ENCODE assay signal across 9 cellular contexts in the genomic region with DNA sequence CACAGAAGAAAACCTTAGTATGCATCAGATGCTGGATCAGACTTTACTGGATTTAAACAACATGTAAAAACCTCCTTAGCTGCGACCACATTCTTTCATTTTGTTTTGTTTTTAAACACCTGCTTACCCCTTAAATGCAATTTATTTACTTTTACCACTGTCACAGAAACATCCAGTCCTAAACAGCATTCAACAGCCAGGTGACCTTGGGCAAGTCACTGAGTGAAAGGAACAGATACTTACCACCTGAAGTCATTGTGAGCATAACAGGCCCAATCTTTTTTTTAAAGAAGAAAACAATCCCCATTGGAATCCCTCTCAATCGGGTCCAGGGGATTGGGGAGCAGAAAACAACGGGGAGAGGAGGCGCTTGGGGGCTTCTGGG. TPM values are rescaled to one million over a fixed set of nuclear protein-coding genes. Genes with fewer than 3 reads are reported as not detected.
DNase-seq lines count a peak whose midpoint lies in the region; ATAC-seq and TF ChIP-seq lines count a peak whose summit lies in the region.
"Had no signal": no experiment of that assay in that cellular context is flagged by ENCODE, and none has a peak within 500 bp of the region (broad histone marks: within the 10 kb centered on the region; RNA-seq: fewer than 3 reads in every experiment).

No MANE protein-coding gene starts in this region.

- H3K4me3 Mint-ChIP-seq in CD8-positive, alpha-beta T cell = peak overlapping the region; percentile 95

- CTCF ChIA-PET in CD8-positive, alpha-beta T cell (lab: Charles Lee) = interaction anchor here (0.9 to 20.0 kb wide), 6 partner anchors 13 to 51 kb away, joined by 3 to 434 read pairs (median 4); no protein-coding TSS in a partner anchor
- CTCF ChIA-PET in RWPE1 (lab: Yijun Ruan, JAX) = interaction anchor here (0.6 kb wide), 1 partner anchor 158 kb away, joined by 3 read pairs; no protein-coding TSS in a partner anchor

- no peaks in the 10 kb centered on the region for H3K9me3 Mint-ChIP-seq in CD8-positive, alpha-beta T cell

- peak overlapping the region; percentile 82 for H3K4me3 ChIP-seq in CD8-positive, alpha-beta T cell (ENCODE audit: low read depth, low read length)
- H3K4me3 ChIP-seq in H7 (ENCODE audit: insufficient read depth, low read depth, low read length) (peak overlapping the region; percentile 82), fibroblast of pulmonary artery (replicated peaks; ENCODE audit: low read depth, low read length) (peak overlapping the region; percentile 82), skeletal muscle tissue (ENCODE audit: low read length in 3 of 3) (peak overlapping the region; percentile 84 to 85 (median 84))

- peaks cover 27% of the 10 kb centered on the region for H3K4me1 ChIP-seq in CD8-positive, alpha-beta T cell (ENCODE audit: insufficient read depth, low read length)
- H3K4me1 ChIP-seq in skeletal muscle tissue (ENCODE audit: control insufficient read depth in 3 of 3, insufficient read depth in 3 of 3, low read length in 3 of 3) = peaks cover 0 to 14% (median 9%) of the 10 kb centered on the region in 3 donors

- H3K27me3 Mint-ChIP-seq in CD8-positive, alpha-beta T cell (ENCODE audit: low read depth) = no peaks in the 10 kb centered on the region

- DNase-seq in CD8-positive, alpha-beta T cell = no peak
- no peak for DNase-seq in H7
- no peak for DNase-seq in RWPE1 (ENCODE audit: low spot score)
- no peak for DNase-seq in fibroblast of pulmonary artery (ENCODE audit: low read depth)
- no peak for DNase-seq in NCI-H2107 (lab: John Stamatoyannopoulos, UW)
- no peak for DNase-seq in GM13976 (ENCODE audit: low spot score)

- ATAC-seq in CD8-positive, alpha-beta T cell = no peak
- ATAC-seq in HG02571 (IDR thresholded peaks at IDR 0.05; ENCODE audit: unreplicated experiment) = no peak

- intact Hi-C loops in CD8-positive, alpha-beta T cell (cut with DNase I, micrococcal nuclease) = loop anchor here (2.0 to 10.0 kb wide), 5 partner anchors 25 to 961 kb away; a partner anchor contains a TSS

- no peak for TF ChIP-seq CTCF in CD8-positive, alpha-beta T cell (IDR thresholded peaks at IDR 0.05)
- no peak for TF ChIP-seq CTCF in RWPE1 (conservative IDR thresholded peaks at IDR 0.05; ENCODE audit: low read depth)
- no peak for TF ChIP-seq CTCF in fibroblast of pulmonary artery (IDR thresholded peaks at IDR 0.05; ENCODE audit: low read length, missing control alignments)
- no peak for TF ChIP-seq CTCF in GM13976 (IDR thresholded peaks at IDR 0.05; ENCODE audit: borderline replicate concordance, control extremely low read depth, extremely low read depth, insufficient read depth, missing control alignments)

- peaks cover 4% of the 10 kb centered on the region for H3K36me3 ChIP-seq in CD8-positive, alpha-beta T cell (ENCODE audit: insufficient read depth, low read length)
- H3K36me3 ChIP-seq in H7 (replicated peaks; ENCODE audit: control insufficient read depth, insufficient read depth, low read length) (peaks cover 4% of the 10 kb centered on the region; the same call in 1 of the 2 replicates), skeletal muscle tissue (ENCODE audit: control insufficient read depth in 3 of 3, insufficient read depth in 3 of 3, low read length in 3 of 3) (peaks cover 0 to 6% (median 4%) of the 10 kb centered on the region in 3 donors)

- peak overlapping the region; percentile 93 for H3K27ac Mint-ChIP-seq in CD8-positive, alpha-beta T cell

- POLR2A ChIA-PET in CD8-positive, alpha-beta T cell (lab: Charles Lee) = interaction anchor here (0.6 to 6.9 kb wide), 8 partner anchors 8 to 37 kb away, joined by 3 to 49 read pairs (median 6); no protein-coding TSS in a partner anchor
- POLR2A ChIA-PET in RWPE1 (lab: Yijun Ruan, JAX; ENCODE audit: low non-redundant PET) = no interaction called here

- peak overlapping the region; percentile 54 for H3K27ac ChIP-seq in CD8-positive, alpha-beta T cell (ENCODE audit: low read depth, low read length)
- H3K27ac ChIP-seq in RWPE1 (peak overlapping the region; percentile 79), skeletal muscle tissue (ENCODE audit: low read depth, low read length) (no peak overlapping the region)

- H3K4me1 Mint-ChIP-seq in CD8-positive, alpha-beta T cell (ENCODE audit: low read depth) = peaks cover 45% of the 10 kb centered on the region

- in situ Hi-C loops in GM13976 (cut with MboI; ENCODE audit: low sequenced_read_pairs, unreplicated experiment) = no loop called here

- peaks cover 29% of the 10 kb centered on the region for H3K36me3 Mint-ChIP-seq in CD8-positive, alpha-beta T cell

- peak overlapping the region; percentile 73 to 85 (median 83) for H3K9ac ChIP-seq in skeletal muscle tissue (ENCODE audit: low read depth in 1 of 3, low read length in 3 of 3)

- no peaks in the 10 kb centered on the region for H3K9me3 ChIP-seq in CD8-positive, alpha-beta T cell (ENCODE audit: low read length)
- no peaks in the 10 kb centered on the region for H3K9me3 ChIP-seq in skeletal muscle tissue (ENCODE audit: control insufficient read depth in 3 of 3, low read length in 3 of 3)

- no peaks in the 10 kb centered on the region for H3K27me3 ChIP-seq in CD8-positive, alpha-beta T cell (ENCODE audit: insufficient read depth, low read length)
- H3K27me3 ChIP-seq in H7 (ENCODE audit: control insufficient read depth, insufficient read depth, low read length) (peaks cover 4% of the 10 kb centered on the region; the same call in 1 of the 2 replicates), skeletal muscle tissue (ENCODE audit: control insufficient read depth in 3 of 3, insufficient read depth in 3 of 3, low read length in 3 of 3) (no peaks in the 10 kb centered on the region)

RNA-seq across cellular contexts. Expression of a gene that starts 0.4 kb away (rescaled TPM):
- total RNA-seq in CD8-positive, alpha-beta T cell = 10 to 100 TPM; 13.6 to 14.3 TPM
- 3.4 TPM in 2 replicates for total RNA-seq in H7 (2014; rRNA removed; shearing (Covaris generic))
- 2.1 TPM for total RNA-seq in skeletal muscle tissue

RNA-seq across cellular contexts. Expression of a gene that starts 50.5 kb away (rescaled TPM):
- not detected for total RNA-seq in CD8-positive, alpha-beta T cell
- total RNA-seq in H7 (2014; rRNA removed; shearing (Covaris generic)) = not detected in 2 replicates
- not detected for total RNA-seq in skeletal muscle tissue
- total RNA-seq: HT1080 had no signal
